15 cellular contexts compared by ENCODE assay signal in genomic region chr1:214583824-214584554, GRCh38.
"Had no signal": no experiment of that assay in that cellular context is flagged by ENCODE, and none has a peak within 500 bp of the region (broad histone marks: within the 10 kb centered on the region; RNA-seq: fewer than 3 reads in every experiment).

No MANE protein-coding gene starts in this region.

- H2AFZ ChIP-seq: hepatocyte had no signal

- H3K9me3 Mint-ChIP-seq: activated naive CD8-positive, alpha-beta T cell treated with anti-CD3 and anti-CD28 coated beads for 36 hours; activated T-cell treated with anti-CD3 and anti-CD28 coated beads, Interleukin-2, amount 50 U/mL, for 24 hours; nephron progenitor cell; stimulated activated naive CD8-positive, alpha-beta T cell treated with anti-CD3 and anti-CD28 coated beads, Interleukin-15, amount 100 ng/mL, for 72 hours had no signal

- H3K79me2 ChIP-seq: hepatocyte had no signal

- H3K27me3 Mint-ChIP-seq: activated naive CD8-positive, alpha-beta T cell treated with anti-CD3 and anti-CD28 coated beads for 36 hours; stimulated activated naive CD8-positive, alpha-beta T cell treated with anti-CD3 and anti-CD28 coated beads, Interleukin-15, amount 100 ng/mL, for 72 hours had no signal

- H3K36me3 Mint-ChIP-seq: activated naive CD8-positive, alpha-beta T cell treated with anti-CD3 and anti-CD28 coated beads for 36 hours had no signal

- DNase-seq: activated CD4-positive, alpha-beta T cell treated with anti-CD3 and anti-CD28 coated beads, Interleukin-2, amount 50 U/mL, for 4 hours; activated CD4-positive, CD25-positive, alpha-beta regulatory T cell treated with anti-CD3 and anti-CD28 coated beads, Interleukin-2, amount 50 U/mL, for 72 hours; activated gamma-delta T cell treated with Interleukin-2 at 50 U/mL for 16 hours; activated naive CD8-positive, alpha-beta T cell treated with anti-CD3 and anti-CD28 coated beads for 36 hours; activated T-cell treated with anti-CD3 and anti-CD28 coated beads, Interleukin-2, amount 50 U/mL, for 24 hours; anterior cingulate cortex; kidney; left ventricle myocardium superior; nephron progenitor cell; stimulated activated CD4-positive, alpha-beta T cell treated with anti-CD3 and anti-CD28 coated beads, Interleukin-4, amount 100 ng/mL, for 1 hour; stimulated activated naive CD8-positive, alpha-beta T cell treated with anti-CD3 and anti-CD28 coated beads, Interleukin-15, amount 100 ng/mL, for 72 hours had no signal

- H3K27ac ChIP-seq: hepatocyte, thoracic aorta, vagina had no signal

- H3K4me3 Mint-ChIP-seq: activated naive CD8-positive, alpha-beta T cell treated with anti-CD3 and anti-CD28 coated beads for 36 hours; activated T-cell treated with anti-CD3 and anti-CD28 coated beads, Interleukin-2, amount 50 U/mL, for 24 hours; nephron progenitor cell; stimulated activated naive CD8-positive, alpha-beta T cell treated with anti-CD3 and anti-CD28 coated beads, Interleukin-15, amount 100 ng/mL, for 72 hours had no signal

- H3K27me3 ChIP-seq: hepatocyte, vagina had no signal

- H3K36me3 ChIP-seq: thoracic aorta, vagina had no signal

- H3K27ac Mint-ChIP-seq: activated naive CD8-positive, alpha-beta T cell treated with anti-CD3 and anti-CD28 coated beads for 36 hours; activated T-cell treated with anti-CD3 and anti-CD28 coated beads, Interleukin-2, amount 50 U/mL, for 24 hours; stimulated activated naive CD8-positive, alpha-beta T cell treated with anti-CD3 and anti-CD28 coated beads, Interleukin-15, amount 100 ng/mL, for 72 hours had no signal

- H3K4me3 ChIP-seq: hepatocyte, thoracic aorta, vagina had no signal

- H3K9me3 ChIP-seq: thoracic aorta, vagina had no signal

- H3K4me1 Mint-ChIP-seq: activated naive CD8-positive, alpha-beta T cell treated with anti-CD3 and anti-CD28 coated beads for 36 hours; stimulated activated naive CD8-positive, alpha-beta T cell treated with anti-CD3 and anti-CD28 coated beads, Interleukin-15, amount 100 ng/mL, for 72 hours had no signal

- ATAC-seq: left ventricle myocardium superior; sciatic nerve; stimulated activated naive CD8-positive, alpha-beta T cell treated with anti-CD3 and anti-CD28 coated beads, Interleukin-15, amount 100 ng/mL, for 72 hours had no signal

- H3K4me2 ChIP-seq: hepatocyte had no signal
